Comparison of ENCODE assay signal across 33 cellular contexts in genomic region chr22:37704645-37705044, GRCh38.
"Had no signal": no experiment of that assay in that cellular context is flagged by ENCODE, and none has a peak within 500 bp of the region (broad histone marks: within the 10 kb centered on the region; RNA-seq: fewer than 3 reads in every experiment).

No MANE protein-coding gene starts in this region.

- H3K4me1 ChIP-seq: adrenal gland, body of pancreas, esophagus muscularis mucosa, foreskin keratinocyte, gastrocnemius medialis had no signal

- H3K4me3 ChIP-seq: adrenal gland, body of pancreas, esophagus muscularis mucosa, gastrocnemius medialis, heart right ventricle, hepatocyte had no signal

- H3K9me3 ChIP-seq: adrenal gland, body of pancreas, esophagus muscularis mucosa, gastrocnemius medialis, heart right ventricle had no signal

- FAIRE-seq: colon had no signal

- H3K36me3 ChIP-seq: adrenal gland, esophagus muscularis mucosa, gastrocnemius medialis, heart right ventricle had no signal

- H3K27ac ChIP-seq: adrenal gland, body of pancreas, esophagus muscularis mucosa, foreskin keratinocyte, gastrocnemius medialis, heart right ventricle, hepatocyte had no signal

- DNase-seq: activated CD4-positive, alpha-beta memory T cell treated with anti-CD3 and anti-CD28 coated beads for 36 hours; activated CD4-positive, alpha-beta T cell treated with anti-CD3 and anti-CD28 coated beads for 1 hour; activated CD4-positive, alpha-beta T cell treated with anti-CD3 and anti-CD28 coated beads for 4 hours; activated CD4-positive, alpha-beta T cell treated with anti-CD3 and anti-CD28 coated beads, Interleukin-2, amount 50 U/mL, for 1 hour; activated CD8-positive, alpha-beta memory T cell treated with anti-CD3 and anti-CD28 coated beads, Interleukin-2, amount 10 ng/mL, durations not matched to agents 7 days and 5 days; activated CD8-positive, alpha-beta memory T cell treated with anti-CD3 and anti-CD28 coated beads, Interleukin-2, amount 50 U/mL, for 4 hours; activated CD8-positive, alpha-beta T cell treated with anti-CD3 and anti-CD28 coated beads, Interleukin-2, amount 10 ng/mL, durations not matched to agents 7 days and 5 days; activated effector memory CD4-positive, alpha-beta T cell treated with anti-CD3 and anti-CD28 coated beads, Interleukin-2, amount 50 U/mL, for 16 hours; activated naive CD4-positive, alpha-beta T cell treated with anti-CD3 and anti-CD28 coated beads for 36 hours; activated naive CD8-positive, alpha-beta T cell treated with anti-CD3 and anti-CD28 coated beads for 36 hours; activated naive CD8-positive, alpha-beta T cell treated with anti-CD3 and anti-CD28 coated beads, Interleukin-2, amount 50 U/mL, for 24 hours; activated T-cell treated with anti-CD3 and anti-CD28 coated beads, Interleukin-2, amount 50 U/mL, for 1 hour; activated T-cell treated with anti-CD3 and anti-CD28 coated beads, Interleukin-2, amount 50 U/mL, for 48 hours; adrenal gland; amygdala; aorta; body of pancreas; caudate nucleus; cortex of kidney; dermis blood vessel endothelial cell; effector CD4-positive, alpha-beta T cell; effector memory CD8-positive, alpha-beta T cell; erythroblast; foreskin keratinocyte; gastrocnemius medialis; glutamatergic neuron; heart right ventricle; T-helper 1 cell; T-helper 17 cell; T1000 had no signal
